In the genomic region with DNA sequence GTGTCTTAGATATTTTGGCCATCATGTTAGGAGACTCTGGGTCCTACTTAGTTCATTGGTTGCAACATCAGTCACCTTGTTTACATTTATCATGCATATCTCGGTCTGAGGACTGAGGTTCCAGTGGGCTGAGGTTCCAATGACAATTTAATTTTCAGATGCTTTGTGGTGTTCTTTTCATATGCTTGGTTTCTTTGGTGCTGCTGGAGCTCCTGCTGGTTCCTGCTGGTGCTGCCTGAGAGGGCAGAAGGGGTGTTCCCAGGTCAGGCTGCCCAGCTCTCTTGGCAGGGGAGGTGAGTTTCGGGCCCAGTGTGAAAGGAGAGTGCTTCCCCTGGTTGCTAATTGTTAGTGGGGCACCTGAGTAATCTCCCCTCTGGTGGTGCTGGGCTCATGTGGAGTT, we compare ENCODE assay signal across 25 cellular contexts. TPM values are rescaled to one million over a fixed set of nuclear protein-coding genes. Genes with fewer than 3 reads are reported as not detected.
DNase-seq lines count a peak whose midpoint lies in the region; ATAC-seq, FAIRE-seq and TF ChIP-seq lines count a peak whose summit lies in the region.
"Had no signal": no experiment of that assay in that cellular context is flagged by ENCODE, and none has a peak within 500 bp of the region (broad histone marks: within the 10 kb centered on the region; RNA-seq: fewer than 3 reads in every experiment).

No MANE protein-coding gene starts in this region.

- no peak for TF ChIP-seq RAD21 in HepG2 (CRISPR knock-in tag; IDR thresholded peaks at IDR 0.05)

- 16% methylated on average over 2 of the region's 2 CpGs for WGBS in HepG2 (ENCODE audit: low lambda C conversion rate)
- 54% methylated on average over 2 of the region's 2 CpGs for WGBS in right lobe of liver (ENCODE audit: insufficient coverage, low coverage, low lambda C conversion rate, missing lambda C conversion rate)

- 0 out of 2 replicates have a peak, but pooled peaks cover 3% of the 10 kb centered on the region for H3K4me1 ChIP-seq in HepG2 (ENCODE audit: insufficient read depth, low read length)
- no peaks in the 10 kb centered on the region for H3K4me1 ChIP-seq in right lobe of liver
- H3K4me1 ChIP-seq in KMS-11 (ENCODE audit: low read depth, poor library complexity, severe bottlenecking): peaks cover 18% of the 10 kb centered on the region
- no peaks in the 10 kb centered on the region for H3K4me1 ChIP-seq in upper lobe of right lung
- H3K4me1 ChIP-seq: BE2C, HAP-1 had no signal

- H3K27ac ChIP-seq in HepG2 (ENCODE audit: extremely low read length, insufficient read depth, low read length): no peak overlapping the region
- H3K27ac ChIP-seq in right lobe of liver: no peak overlapping the region
- H3K27ac ChIP-seq in KMS-11: no peak overlapping the region; the same call in 1 of the 2 replicates
- no peak overlapping the region for H3K27ac ChIP-seq in upper lobe of right lung
- H3K27ac ChIP-seq: HL-60 had no signal

- POLR2A ChIA-PET in HepG2 (lab: Yijun Ruan, JAX): no interaction called here

- DNase-seq in HepG2 (ENCODE audit: low spot score) (no peak), right lobe of liver (no peak), iPS-NIHi11 (ENCODE audit: low spot score) (peak; percentile 9), upper lobe of right lung (peak; percentile 53), SKM-1 (lab: John Stamatoyannopoulos, UW; ENCODE audit: unreplicated experiment) (no peak)
- DNase-seq: ACHN; BE2C; C1 segment of cervical spinal cord; CD4-positive, CD25-positive, alpha-beta regulatory T cell; CD8-positive, alpha-beta memory T cell; COR-L47; DMS 273 treated with DMSO at 0.1 percent for 48 hours; DMS53; DND-41; EL; IMR-90 had no signal

- intact Hi-C loops in HepG2 (cut with micrococcal nuclease; ENCODE audit: unreplicated experiment): no loop called here
- intact Hi-C loops in right lobe of liver (cut with DNase I): no loop called here
- intact Hi-C loops in upper lobe of right lung (cut with DNase I): no loop called here

- ATAC-seq in HepG2 (no peak), right lobe of liver (no peak), upper lobe of right lung (no peak), HG02970 (IDR thresholded peaks at IDR 0.05; ENCODE audit: low FRiP score, unreplicated experiment) (no peak)
- ATAC-seq: GM12878 had no signal

- CTCF ChIA-PET in HepG2 (lab: Yijun Ruan, JAX; ENCODE audit: low intra/inter-chr PET ratio, low total read pairs): no interaction called here

- no peak for TF ChIP-seq POLR2A in HepG2 (IDR thresholded peaks at IDR 0.05; ENCODE audit: insufficient read depth in 1 of 2, low read depth in 2 of 2, low read length in 2 of 2)
- no peak for TF ChIP-seq POLR2A in right lobe of liver (IDR thresholded peaks at IDR 0.05)

- TF ChIP-seq CTCF in HepG2 (CRISPR knock-in tag; IDR thresholded peaks at IDR 0.05): no peak
- TF ChIP-seq CTCF in right lobe of liver (IDR thresholded peaks at IDR 0.05): no peak
- no peak for TF ChIP-seq CTCF in KMS-11 (conservative IDR thresholded peaks at IDR 0.05; ENCODE audit: low read depth, low read length)
- TF ChIP-seq CTCF in upper lobe of right lung (IDR thresholded peaks at IDR 0.05): no peak

- FAIRE-seq in HepG2 (lab: Jason Lieb, UNC): no peak
- FAIRE-seq: A204.1, GM12878, H1 had no signal

- H4K20me1 ChIP-seq in HepG2 (ENCODE audit: insufficient read depth, low read length) (no peaks in the 10 kb centered on the region), KMS-11 (ENCODE audit: insufficient read depth) (no peaks in the 10 kb centered on the region)

- no peak overlapping the region for H2AFZ ChIP-seq in HepG2 (ENCODE audit: low read length)
- no peak overlapping the region for H2AFZ ChIP-seq in KMS-11 (ENCODE audit: low read depth)

- no peaks in the 10 kb centered on the region for H3K79me2 ChIP-seq in HepG2 (ENCODE audit: insufficient read depth, low read length)
- no peaks in the 10 kb centered on the region for H3K79me2 ChIP-seq in KMS-11 (ENCODE audit: insufficient read depth, low read depth)

- H3K27me3 ChIP-seq in HepG2 (ENCODE audit: control insufficient read depth in 1 of 2, insufficient read depth in 2 of 2, low read length in 2 of 2) (peaks cover 1 to 21% of the 10 kb centered on the region in 2 experiments; a peak in 4 of 5 replicates), right lobe of liver (no peaks in the 10 kb centered on the region), KMS-11 (ENCODE audit: insufficient read depth, low read depth) (no peaks in the 10 kb centered on the region), upper lobe of right lung (no peaks in the 10 kb centered on the region)
- H3K27me3 ChIP-seq: BE2C had no signal

- no peak overlapping the region for H3K4me2 ChIP-seq in HepG2 (ENCODE audit: low read depth, low read length)
- H3K4me2 ChIP-seq in KMS-11: 0 out of 2 replicates have a peak overlapping the region, but pooled peaks have one; percentile 33

- H3K4me3 ChIP-seq in HepG2 (replicated peaks in 1 of 3; ENCODE audit: insufficient read depth in 1 of 3, low read depth in 2 of 3, low read length in 3 of 3): no peak overlapping the region
- H3K4me3 ChIP-seq in right lobe of liver: no peak overlapping the region
- H3K4me3 ChIP-seq in KMS-11 (IDR thresholded peaks at IDR 0.05; ENCODE audit: insufficient read depth, low read depth, low read length): no peak overlapping the region
- H3K4me3 ChIP-seq in upper lobe of right lung: no peak overlapping the region
- H3K4me3 ChIP-seq: GM12878, HAP-1 had no signal

- in situ Hi-C loops in HepG2 (cut with HindIII; ENCODE audit: extremely low pct_ligation_motif_present, low pct_unique_long_range_greater_than_20kb): no loop called here

- H3K9ac ChIP-seq in HepG2 (ENCODE audit: insufficient read depth, low read depth, low read length) (no peak overlapping the region), KMS-11 (no peak overlapping the region)

- H3K36me3 ChIP-seq in HepG2 (replicated peaks in 1 of 2; ENCODE audit: control insufficient read depth in 1 of 2, insufficient read depth in 2 of 2, low read length in 2 of 2) (no peaks in the 10 kb centered on the region), right lobe of liver (no peaks in the 10 kb centered on the region), KMS-11 (ENCODE audit: insufficient read depth) (no peaks in the 10 kb centered on the region), upper lobe of right lung (no peaks in the 10 kb centered on the region)
- H3K36me3 ChIP-seq: BE2C, HAP-1 had no signal

- H3K9me3 ChIP-seq in HepG2 (ENCODE audit: low read length) (no peaks in the 10 kb centered on the region), right lobe of liver (no peaks in the 10 kb centered on the region), upper lobe of right lung (no peaks in the 10 kb centered on the region)
- H3K9me3 ChIP-seq: BE2C, HAP-1 had no signal

- BruUV-seq in HepG2 (replicated peaks; lab: Mats Ljungman, UMichigan): no TSS peak

- TF ChIP-seq EP300 in HepG2 (IDR thresholded peaks at IDR 0.05; ENCODE audit: low read depth in 2 of 2, low read length in 2 of 2) (no peak), HepG2 (CRISPR knock-in tag; IDR thresholded peaks at IDR 0.05; ENCODE audit: borderline replicate concordance) (no peak)

RNA-seq across cellular contexts. Expression of gene KLHL40, which starts 6.9 kb away (rescaled TPM):
- total RNA-seq in HepG2 (2016; rRNA removed; fragmentation: Illumina TruSeq; extraction: Trizol) (not detected in 2 replicates), right lobe of liver (under 1 TPM in 2 of 6 experiments, not detected in 4; 0.19 to 0.68 TPM), upper lobe of right lung (not detected)
- not detected in 2 replicates for total RNA-seq in HepG2 (2016; cell fraction: cytosol; rRNA removed; fragmentation: Illumina TruSeq; extraction: Trizol; ENCODE audit: low read depth)
- total RNA-seq in HepG2 (2016; cell fraction: insoluble cytoplasmic fraction; rRNA removed; fragmentation: Illumina TruSeq; extraction: Trizol): not detected in 2 replicates
- total RNA-seq in HepG2 (2016; cell fraction: membrane; rRNA removed; fragmentation: Illumina TruSeq; extraction: Trizol): not detected in 2 replicates
- not detected in 2 replicates for total RNA-seq in HepG2 (2016; cell fraction: nucleus; rRNA removed; fragmentation: Illumina TruSeq; extraction: Trizol)
- polyA plus RNA-seq in HepG2 (2011; rRNA removed): not detected in 2 replicates
- not detected in 2 replicates for polyA plus RNA-seq in HepG2 (2011; cell fraction: cytosol; rRNA removed)
- polyA plus RNA-seq in HepG2 (2011; cell fraction: nucleus; rRNA removed): not detected in 2 replicates
- polyA plus RNA-seq in HepG2 (2012): not detected in 2 replicates
- not detected in 2 replicates for polyA plus RNA-seq in HepG2 (2016; cell fraction: cytosol; fragmentation: Illumina TruSeq; extraction: Trizol; ENCODE audit: low read depth)
- polyA plus RNA-seq in HepG2 (2016; cell fraction: insoluble cytoplasmic fraction; fragmentation: Illumina TruSeq; extraction: Trizol; ENCODE audit: low read depth): not detected in 2 replicates
- polyA plus RNA-seq in HepG2 (2016; cell fraction: membrane; fragmentation: Illumina TruSeq; extraction: Trizol; ENCODE audit: low read depth): not detected in 2 replicates
- not detected in 2 replicates for polyA plus RNA-seq in HepG2 (2016; cell fraction: nucleus; fragmentation: Illumina TruSeq; extraction: Trizol; ENCODE audit: insufficient read depth, low read depth)
- 0.12 TPM in 1 of 2 replicates, not detected in the other for polyA minus RNA-seq in HepG2 (2011; rRNA and poly(A)+ RNA removed; ENCODE audit: low replicate concordance)
- polyA minus RNA-seq in HepG2 (2011; cell fraction: cytosol; rRNA and poly(A)+ RNA removed): not detected in 2 replicates
- polyA minus RNA-seq in HepG2 (2011; cell fraction: nucleus; rRNA and poly(A)+ RNA removed): not detected in 2 replicates
- total RNA-seq: CD4-positive, CD25-positive, alpha-beta regulatory T cell; CD8-positive, alpha-beta memory T cell; G401; GM12878; H1; HT1080; IMR-90 had no signal
- polyA plus RNA-seq: CD4-positive, CD25-positive, alpha-beta regulatory T cell; CD8-positive, alpha-beta memory T cell; GM12878; IMR-90 had no signal

RNA-seq across cellular contexts. Expression of gene HHATL, which starts 24.2 kb away (rescaled TPM):
- total RNA-seq in HepG2 (2016; rRNA removed; fragmentation: Illumina TruSeq; extraction: Trizol) (not detected in 2 replicates), right lobe of liver (1 to 10 TPM in 1 of 6 experiments, under 1 TPM in 2, not detected in 3; 0.29 to 1.0 (median 0.60) TPM), upper lobe of right lung (not detected)
- not detected in 2 replicates for total RNA-seq in HepG2 (2016; cell fraction: cytosol; rRNA removed; fragmentation: Illumina TruSeq; extraction: Trizol; ENCODE audit: low read depth)
- not detected in 2 replicates for total RNA-seq in HepG2 (2016; cell fraction: insoluble cytoplasmic fraction; rRNA removed; fragmentation: Illumina TruSeq; extraction: Trizol)
- total RNA-seq in HepG2 (2016; cell fraction: membrane; rRNA removed; fragmentation: Illumina TruSeq; extraction: Trizol): not detected in 2 replicates
- 0.62 TPM in 1 of 2 replicates, not detected in the other for total RNA-seq in HepG2 (2016; cell fraction: nucleus; rRNA removed; fragmentation: Illumina TruSeq; extraction: Trizol)
- polyA plus RNA-seq in HepG2 (2011; rRNA removed): 0.04 and 0.26 TPM in 2 replicates
- polyA plus RNA-seq in HepG2 (2011; cell fraction: cytosol; rRNA removed): 0.08 TPM in 2 replicates
- 0.74 and 1.2 TPM in 2 replicates for polyA plus RNA-seq in HepG2 (2011; cell fraction: nucleus; rRNA removed)
- polyA plus RNA-seq in HepG2 (2012): not detected in 2 replicates
- not detected in 2 replicates for polyA plus RNA-seq in HepG2 (2016; cell fraction: cytosol; fragmentation: Illumina TruSeq; extraction: Trizol; ENCODE audit: low read depth)
- not detected in 2 replicates for polyA plus RNA-seq in HepG2 (2016; cell fraction: insoluble cytoplasmic fraction; fragmentation: Illumina TruSeq; extraction: Trizol; ENCODE audit: low read depth)
- polyA plus RNA-seq in HepG2 (2016; cell fraction: membrane; fragmentation: Illumina TruSeq; extraction: Trizol; ENCODE audit: low read depth): not detected in 2 replicates
- polyA plus RNA-seq in HepG2 (2016; cell fraction: nucleus; fragmentation: Illumina TruSeq; extraction: Trizol; ENCODE audit: insufficient read depth, low read depth): not detected in 2 replicates
- polyA minus RNA-seq in HepG2 (2011; rRNA and poly(A)+ RNA removed; ENCODE audit: low replicate concordance): not detected in 2 replicates
- polyA minus RNA-seq in HepG2 (2011; cell fraction: cytosol; rRNA and poly(A)+ RNA removed): not detected in 2 replicates
- 0.62 TPM in 1 of 2 replicates, not detected in the other for polyA minus RNA-seq in HepG2 (2011; cell fraction: nucleus; rRNA and poly(A)+ RNA removed)
- total RNA-seq: CD4-positive, CD25-positive, alpha-beta regulatory T cell; CD8-positive, alpha-beta memory T cell; G401; GM12878; H1; HT1080; IMR-90 had no signal
- polyA plus RNA-seq: CD4-positive, CD25-positive, alpha-beta regulatory T cell; CD8-positive, alpha-beta memory T cell; GM12878; IMR-90 had no signal

RNA-seq across cellular contexts. Expression of gene ZBTB47, which starts 24.9 kb away (rescaled TPM):
- total RNA-seq in HepG2 (2016; rRNA removed; fragmentation: Illumina TruSeq; extraction: Trizol) (1.4 and 3.1 TPM in 2 replicates), right lobe of liver (1 to 10 TPM; 2.2 to 8.9 (median 4.9) TPM), upper lobe of right lung (28.1 TPM)
- 0.20 and 0.44 TPM in 2 replicates for total RNA-seq in HepG2 (2016; cell fraction: cytosol; rRNA removed; fragmentation: Illumina TruSeq; extraction: Trizol; ENCODE audit: low read depth)
- total RNA-seq in HepG2 (2016; cell fraction: insoluble cytoplasmic fraction; rRNA removed; fragmentation: Illumina TruSeq; extraction: Trizol): 1.4 and 3.1 TPM in 2 replicates
- total RNA-seq in HepG2 (2016; cell fraction: membrane; rRNA removed; fragmentation: Illumina TruSeq; extraction: Trizol): 1.5 and 1.6 TPM in 2 replicates
- total RNA-seq in HepG2 (2016; cell fraction: nucleus; rRNA removed; fragmentation: Illumina TruSeq; extraction: Trizol): 2.9 and 3.4 TPM in 2 replicates
- 1.5 and 2.4 TPM in 2 replicates for polyA plus RNA-seq in HepG2 (2011; rRNA removed)
- 1.3 and 1.5 TPM in 2 replicates for polyA plus RNA-seq in HepG2 (2011; cell fraction: cytosol; rRNA removed)
- 5.0 and 5.4 TPM in 2 replicates for polyA plus RNA-seq in HepG2 (2011; cell fraction: nucleus; rRNA removed)
- polyA plus RNA-seq in HepG2 (2012): 1.1 and 1.5 TPM in 2 replicates
- 0.19 and 0.20 TPM in 2 replicates for polyA plus RNA-seq in HepG2 (2016; cell fraction: cytosol; fragmentation: Illumina TruSeq; extraction: Trizol; ENCODE audit: low read depth)
- 1.4 and 1.5 TPM in 2 replicates for polyA plus RNA-seq in HepG2 (2016; cell fraction: insoluble cytoplasmic fraction; fragmentation: Illumina TruSeq; extraction: Trizol; ENCODE audit: low read depth)
- 0.82 and 1.3 TPM in 2 replicates for polyA plus RNA-seq in HepG2 (2016; cell fraction: membrane; fragmentation: Illumina TruSeq; extraction: Trizol; ENCODE audit: low read depth)
- polyA plus RNA-seq in HepG2 (2016; cell fraction: nucleus; fragmentation: Illumina TruSeq; extraction: Trizol; ENCODE audit: insufficient read depth, low read depth): 2.3 and 3.8 TPM in 2 replicates
- polyA minus RNA-seq in HepG2 (2011; rRNA and poly(A)+ RNA removed; ENCODE audit: low replicate concordance): 7.3 and 12.7 TPM in 2 replicates
- polyA minus RNA-seq in HepG2 (2011; cell fraction: cytosol; rRNA and poly(A)+ RNA removed): 1.7 and 1.8 TPM in 2 replicates
- polyA minus RNA-seq in HepG2 (2011; cell fraction: nucleus; rRNA and poly(A)+ RNA removed): 4.7 and 5.2 TPM in 2 replicates
- polyA plus RNA-seq: CD4-positive, CD25-positive, alpha-beta regulatory T cell; CD8-positive, alpha-beta memory T cell had no signal

Comparison
In these comparisons a context has a peak if more than half of its experiments do, and no peak if none do; other contexts are left out.
1. DNase-seq: peak in iPS-NIHi11 (single experiment) and upper lobe of right lung (single experiment); none in HepG2 (single experiment), right lobe of liver (0 of 3) and SKM-1 (single experiment).